ENCODE assay signal across 17 cellular contexts in genomic region chr18:58562146-58562998, GRCh38.
DNase-seq lines count a peak whose midpoint lies in the region; ATAC-seq and TF ChIP-seq lines count a peak whose summit lies in the region.
"Had no signal": no experiment of that assay in that cellular context is flagged by ENCODE, and none has a peak within 500 bp of the region (broad histone marks: within the 10 kb centered on the region; RNA-seq: fewer than 3 reads in every experiment).

No MANE protein-coding gene starts in this region.

- peak; percentile 27 for ATAC-seq in GM18505 (IDR thresholded peaks at IDR 0.05; ENCODE audit: unreplicated experiment)
- ATAC-seq in GM19395 (IDR thresholded peaks at IDR 0.05; ENCODE audit: unreplicated experiment) = peak; percentile 26
- peak; percentile 27 for ATAC-seq in HG03354 (IDR thresholded peaks at IDR 0.05; ENCODE audit: poor library complexity, severe bottlenecking, unreplicated experiment)
- ATAC-seq: SK-N-SH treated with all-trans-retinoic acid at 6 μM for 48 hours had no signal

- H3K9me3 Mint-ChIP-seq in dendritic cell treated with granulocyte-macrophage colony-stimulating factor and Interleukin-4, amounts not matched to agents 40 ng/mL and 50 ng/mL, for 4 days = peaks cover 9% of the 10 kb centered on the region
- peaks cover 9% of the 10 kb centered on the region for H3K9me3 Mint-ChIP-seq in endodermal cell

- no peaks in the 10 kb centered on the region for H3K27me3 ChIP-seq in endodermal cell (ENCODE audit: control insufficient read depth, insufficient read depth, low read length, poor library complexity, severe bottlenecking)

- H3K36me3 Mint-ChIP-seq in dendritic cell treated with granulocyte-macrophage colony-stimulating factor and Interleukin-4, amounts not matched to agents 40 ng/mL and 50 ng/mL, for 4 days (ENCODE audit: low read depth) = no peaks in the 10 kb centered on the region
- no peaks in the 10 kb centered on the region for H3K36me3 Mint-ChIP-seq in endodermal cell (ENCODE audit: low read depth)

- H3K4me3 ChIP-seq in endodermal cell (ENCODE audit: low read length) = no peak overlapping the region
- H3K4me3 ChIP-seq: coronary artery, lung had no signal

- no peaks in the 10 kb centered on the region for H3K4me1 ChIP-seq in endodermal cell (ENCODE audit: control insufficient read depth, insufficient read depth, low read length)

- no peak overlapping the region for H3K4me3 Mint-ChIP-seq in dendritic cell treated with granulocyte-macrophage colony-stimulating factor and Interleukin-4, amounts not matched to agents 40 ng/mL and 50 ng/mL, for 4 days
- no peak overlapping the region for H3K4me3 Mint-ChIP-seq in endodermal cell
- H3K4me3 Mint-ChIP-seq: neural crest cell had no signal

- no peaks in the 10 kb centered on the region for H3K27me3 Mint-ChIP-seq in dendritic cell treated with granulocyte-macrophage colony-stimulating factor and Interleukin-4, amounts not matched to agents 40 ng/mL and 50 ng/mL, for 4 days
- no peaks in the 10 kb centered on the region for H3K27me3 Mint-ChIP-seq in endodermal cell (ENCODE audit: insufficient read depth)

- H3K4me1 Mint-ChIP-seq in dendritic cell treated with granulocyte-macrophage colony-stimulating factor and Interleukin-4, amounts not matched to agents 40 ng/mL and 50 ng/mL, for 4 days (ENCODE audit: low read depth) = peaks cover 32% of the 10 kb centered on the region
- no peaks in the 10 kb centered on the region for H3K4me1 Mint-ChIP-seq in endodermal cell
- H3K4me1 Mint-ChIP-seq: neural crest cell had no signal

- peak overlapping the region; percentile 4 for H3K27ac Mint-ChIP-seq in dendritic cell treated with granulocyte-macrophage colony-stimulating factor and Interleukin-4, amounts not matched to agents 40 ng/mL and 50 ng/mL, for 4 days
- no peak overlapping the region for H3K27ac Mint-ChIP-seq in endodermal cell

- WGBS in endodermal cell (ENCODE audit: insufficient coverage in 1 of 2, insufficient read length in 1 of 2), 2 experiments = 90 to 93% methylated on average over 3 to 4 of the region's 4 CpGs

- no peak overlapping the region for H3K9ac ChIP-seq in endodermal cell (ENCODE audit: extremely low read depth, low read length, poor library complexity, severe bottlenecking)

- TF ChIP-seq POLR2A in GM18505 (IDR thresholded peaks at IDR 0.05; ENCODE audit: borderline replicate concordance, extremely low read depth, insufficient read depth, insufficient read length) = no peak

- no peak for TF ChIP-seq CTCF in endodermal cell (conservative IDR thresholded peaks at IDR 0.05)

- H3K27ac ChIP-seq in endodermal cell (ENCODE audit: low read depth, low read length) = no peak overlapping the region
- H3K27ac ChIP-seq: coronary artery, VCaP had no signal

- H3K36me3 ChIP-seq in endodermal cell (ENCODE audit: control insufficient read depth, insufficient read depth, low read length) = no peaks in the 10 kb centered on the region

- DNase-seq in GM19240 (ENCODE audit: insufficient read length, low spot score) (no peak), endodermal cell (no peak), AG08396 (ENCODE audit: low spot score) (no peak)
- DNase-seq: activated T-cell treated with anti-CD3 and anti-CD28 coated beads for 4 hours; C1 segment of cervical spinal cord; NCI-H1048; stimulated activated CD4-positive, alpha-beta T cell treated with anti-CD3 and anti-CD28 coated beads, Interleukin-4, amount 100 ng/mL, for 4 hours; stimulated activated naive CD4-positive, alpha-beta T cell treated with Interleukin-2 at 50 U/mL for 16 hours had no signal

- no peaks in the 10 kb centered on the region for H3K9me3 ChIP-seq in endodermal cell (ENCODE audit: control insufficient read depth, low read length)

- intact Hi-C loops in dendritic cell treated with granulocyte-macrophage colony-stimulating factor and Interleukin-4, amounts not matched to agents 40 ng/mL and 50 ng/mL, for 4 days (cut with micrococcal nuclease) = no loop called here
